ENCODE assay signal across 26 cellular contexts in the genomic region with DNA sequence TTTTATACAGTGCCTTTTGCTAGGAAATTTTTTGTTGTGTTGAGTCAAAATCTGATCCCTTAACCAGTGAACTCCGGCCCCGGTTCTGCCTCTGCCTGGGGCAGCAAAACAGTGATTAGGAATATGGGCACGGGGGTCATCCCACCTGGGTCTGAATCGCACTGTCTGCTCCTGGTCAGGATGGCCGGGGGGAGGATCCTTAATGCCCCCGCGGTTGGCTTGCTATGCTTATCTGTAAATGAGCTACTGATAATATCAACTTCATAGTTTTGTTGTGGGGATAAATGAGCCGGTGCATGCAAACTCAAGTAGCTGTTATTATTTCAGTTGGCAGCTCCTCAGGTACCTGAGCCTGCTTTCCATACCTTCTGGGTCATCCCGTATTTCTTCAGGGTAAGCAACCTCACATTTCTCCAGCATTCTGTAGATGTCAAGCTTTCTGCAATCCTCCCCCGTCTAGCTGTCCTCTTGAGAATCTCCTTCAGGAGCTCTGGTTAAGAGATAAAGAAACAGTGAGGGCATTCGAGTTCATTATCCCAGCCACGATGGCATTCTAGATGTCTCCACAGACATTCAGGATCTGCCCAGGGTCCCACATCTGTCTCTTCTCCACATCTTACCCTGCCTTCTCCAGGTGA.
"Had no signal": no experiment of that assay in that cellular context is flagged by ENCODE, and none has a peak within 500 bp of the region (broad histone marks: within the 10 kb centered on the region; RNA-seq: fewer than 3 reads in every experiment).

No MANE protein-coding gene starts in this region.

- H3K4me3 ChIP-seq: heart left ventricle had no signal

- H3K36me3 ChIP-seq: brain microvascular endothelial cell, heart left ventricle had no signal

- H3K27ac ChIP-seq: brain microvascular endothelial cell, epithelial cell of prostate, heart left ventricle had no signal

- DNase-seq: activated CD4-positive, alpha-beta memory T cell treated with anti-CD3 and anti-CD28 coated beads for 36 hours; activated CD4-positive, alpha-beta T cell treated with anti-CD3 and anti-CD28 coated beads for 36 hours; activated CD4-positive, alpha-beta T cell treated with anti-CD3 and anti-CD28 coated beads, Interleukin-2, amount 10 ng/mL, durations not matched to agents 24 days and 14 days; activated CD4-positive, CD25-positive, alpha-beta regulatory T cell; activated CD4-positive, CD25-positive, alpha-beta regulatory T cell treated with anti-CD3 and anti-CD28 coated beads, Interleukin-2, amount 50 U/mL, for 72 hours; activated CD8-positive, alpha-beta memory T cell treated with anti-CD3 and anti-CD28 coated beads, Interleukin-2, amount 10 ng/mL, durations not matched to agents 7 days and 5 days; activated CD8-positive, alpha-beta memory T cell treated with anti-CD3 and anti-CD28 coated beads, Interleukin-2, amount 50 U/mL, for 4 hours; activated CD8-positive, alpha-beta T cell treated with anti-CD3 and anti-CD28 coated beads, Interleukin-2, amount 10 ng/mL, durations not matched to agents 7 days and 5 days; activated effector memory CD4-positive, alpha-beta T cell treated with anti-CD3 and anti-CD28 coated beads, Interleukin-2, amount 50 U/mL, for 16 hours; activated naive CD4-positive, alpha-beta T cell treated with anti-CD3 and anti-CD28 coated beads for 36 hours; activated naive CD8-positive, alpha-beta T cell treated with anti-CD3 and anti-CD28 coated beads, Interleukin-2, amount 10 ng/mL, durations not matched to agents 7 days and 5 days; activated T-cell treated with anti-CD3 and anti-CD28 coated beads, Interleukin-2, amount 50 U/mL, for 1 hour; activated T-cell treated with anti-CD3 and anti-CD28 coated beads, Interleukin-2, amount 50 U/mL, for 48 hours; amniotic stem cell; brain microvascular endothelial cell; cortex of kidney; dermis blood vessel endothelial cell; effector CD4-positive, alpha-beta T cell; effector memory CD8-positive, alpha-beta T cell; foreskin fibroblast; heart left ventricle; T-helper 1 cell; T-helper 17 cell; T1000 had no signal

- H3K27me3 ChIP-seq: brain microvascular endothelial cell, heart left ventricle had no signal

- H3K9me3 ChIP-seq: heart left ventricle had no signal

- ATAC-seq: activated CD4-positive, alpha-beta T cell treated with anti-CD3 and anti-CD28 coated beads for 36 hours; activated CD8-positive, alpha-beta memory T cell treated with anti-CD3 and anti-CD28 coated beads, Interleukin-2, amount 10 ng/mL, durations not matched to agents 7 days and 5 days; activated CD8-positive, alpha-beta T cell treated with anti-CD3 and anti-CD28 coated beads, Interleukin-2, amount 10 ng/mL, durations not matched to agents 7 days and 5 days; activated naive CD4-positive, alpha-beta T cell treated with anti-CD3 and anti-CD28 coated beads, Interleukin-2, amount 50 U/mL, for 72 hours; effector memory CD8-positive, alpha-beta T cell; heart left ventricle; T-helper 17 cell had no signal
